Comparison of ENCODE assay signal across 9 cellular contexts in genomic region chr1:145799806-145800205, GRCh38.
"Had no signal": no experiment of that assay in that cellular context is flagged by ENCODE, and none has a peak within 500 bp of the region (broad histone marks: within the 10 kb centered on the region; RNA-seq: fewer than 3 reads in every experiment).

No MANE protein-coding gene starts in this region.

- ATAC-seq: HCT116, HepG2 had no signal

- DNase-seq: GM23248, GOT3, H7, KG1 had no signal

- H3K36me3 ChIP-seq: HAP-1 had no signal

- H3K27ac ChIP-seq: HL-60 had no signal

- H3K9ac ChIP-seq: GM23248 had no signal

- H2AFZ ChIP-seq: GM23248 had no signal

- H3K4me3 ChIP-seq: GM23248, HAP-1 had no signal

- H3K9me3 ChIP-seq: HAP-1 had no signal

- FAIRE-seq: HepG2 had no signal

- H3K27ac Mint-ChIP-seq: IgD-negative memory B cell had no signal

- H3K27me3 Mint-ChIP-seq: IgD-negative memory B cell had no signal
